Comparison of ENCODE assay signal across 20 cellular contexts in the genomic region with DNA sequence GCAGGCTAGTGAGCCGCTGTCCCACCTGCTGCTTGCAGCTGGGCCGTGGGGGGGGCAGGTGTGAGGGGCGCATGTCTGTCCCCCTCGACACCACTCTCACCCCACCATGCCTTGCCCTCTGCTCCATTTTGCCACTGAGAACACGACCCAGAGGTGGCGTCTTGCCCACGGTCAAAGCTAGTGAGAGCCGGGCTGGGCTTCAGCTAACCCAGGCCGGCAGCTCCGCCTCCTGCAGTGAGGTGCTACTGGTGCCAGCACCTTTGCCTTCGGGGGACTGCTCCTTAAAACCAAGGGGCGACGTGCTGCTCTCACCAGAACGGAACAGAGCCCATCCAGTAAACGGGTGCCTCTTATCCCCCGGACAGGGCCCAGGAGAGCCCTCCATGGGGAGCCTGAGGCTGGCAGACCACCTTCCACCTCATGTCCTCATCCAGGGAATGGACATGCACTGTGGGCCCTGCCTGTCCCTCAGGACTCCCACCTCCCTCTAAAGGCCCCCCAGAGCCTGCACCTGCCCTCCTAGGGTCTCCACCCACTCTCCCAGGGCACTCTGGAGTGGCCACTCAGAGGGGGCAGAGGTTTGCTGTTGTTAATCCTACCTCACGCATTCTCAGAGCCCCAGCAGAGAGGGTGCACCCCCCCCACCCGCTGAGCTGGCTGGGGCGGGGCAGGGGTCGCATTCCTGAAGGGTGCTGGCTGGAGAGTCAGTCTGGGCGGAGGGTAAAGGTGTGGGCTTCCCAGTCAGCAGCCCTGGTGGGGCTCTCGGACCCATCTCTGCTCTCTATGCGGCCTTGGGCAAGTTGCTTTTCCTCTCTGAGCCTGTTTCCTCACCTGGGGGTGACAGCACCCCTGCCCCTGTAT. TPM values are rescaled to one million over a fixed set of nuclear protein-coding genes. Genes with fewer than 3 reads are reported as not detected.
DNase-seq lines count a peak whose midpoint lies in the region; ATAC-seq and TF ChIP-seq lines count a peak whose summit lies in the region.
"Had no signal": no experiment of that assay in that cellular context is flagged by ENCODE, and none has a peak within 500 bp of the region (broad histone marks: within the 10 kb centered on the region; RNA-seq: fewer than 3 reads in every experiment).

No MANE protein-coding gene starts in this region.

- no peaks in the 10 kb centered on the region for H3K36me3 Mint-ChIP-seq in type B pancreatic cell
- H3K36me3 Mint-ChIP-seq: CD4-positive, alpha-beta memory T cell; IgD-negative memory B cell had no signal

- H3K9me3 ChIP-seq in left ventricle myocardium inferior (replicated peaks): no peaks in the 10 kb centered on the region
- H3K9me3 ChIP-seq: BLaER1 had no signal

- H3K4me3 ChIP-seq in left ventricle myocardium inferior: no peak overlapping the region
- H3K4me3 ChIP-seq: BLaER1, GM12878, GM23248 had no signal

- TF ChIP-seq CTCF in left ventricle myocardium inferior (IDR thresholded peaks at IDR 0.05; ENCODE audit: borderline replicate concordance) (no peak), type B pancreatic cell (conservative IDR thresholded peaks at IDR 0.05) (no peak)

- intact Hi-C loops in Right ventricle myocardium superior (cut with DNase I) (no loop called here), left ventricle myocardium inferior (cut with micrococcal nuclease) (no loop called here)

- peaks cover 56% of the 10 kb centered on the region for H3K27me3 ChIP-seq in left ventricle myocardium inferior (ENCODE audit: low read depth)
- H3K27me3 ChIP-seq: BLaER1 had no signal

- H3K9me3 Mint-ChIP-seq in type B pancreatic cell: no peaks in the 10 kb centered on the region
- H3K9me3 Mint-ChIP-seq: IgD-negative memory B cell had no signal

- H3K4me1 Mint-ChIP-seq in type B pancreatic cell (ENCODE audit: unreplicated experiment): peaks cover 14% of the 10 kb centered on the region

- peak; percentile 14 for ATAC-seq in Right ventricle myocardium superior (ENCODE audit: poor library complexity)
- ATAC-seq: GM12878 had no signal

- DNase-seq in Right ventricle myocardium superior (no peak), left ventricle myocardium inferior (no peak), islet precursor cell (peak; percentile 73), type B pancreatic cell (ENCODE audit: extremely low spot score, unreplicated experiment) (no peak), NCI-H2227 (lab: John Stamatoyannopoulos, UW; ENCODE audit: unreplicated experiment) (no peak)
- DNase-seq in stimulated activated CD8-positive, alpha-beta memory T cell treated with anti-CD3 and anti-CD28 coated beads, Interleukin-4, amount 100 ng/mL, for 48 hours: no peak
- DNase-seq: CD4-positive, alpha-beta memory T cell; DND-41; GM23248; HCEC 1CT; NCI-H1105 treated with DMSO at 0.1 percent for 48 hours; NCI-H2029 treated with DMSO at 0.1 percent for 48 hours; NCI-H345; NCI-H524 treated with DMSO at 0.1 percent for 48 hours; SHP77 had no signal

- H3K27me3 Mint-ChIP-seq in type B pancreatic cell: no peaks in the 10 kb centered on the region

- H3K36me3 ChIP-seq in left ventricle myocardium inferior: no peaks in the 10 kb centered on the region
- H3K36me3 ChIP-seq: BLaER1 had no signal

- H3K27ac ChIP-seq in left ventricle myocardium inferior (replicated peaks): no peak overlapping the region
- H3K27ac ChIP-seq: 22Rv1, BLaER1, GM23248 had no signal

- no peaks in the 10 kb centered on the region for H3K4me1 ChIP-seq in left ventricle myocardium inferior

- peak overlapping the region; percentile 39 for H3K27ac Mint-ChIP-seq in type B pancreatic cell
- H3K27ac Mint-ChIP-seq: CD4-positive, alpha-beta memory T cell; IgD-negative memory B cell had no signal

- peak overlapping the region; percentile 57 for H3K4me3 Mint-ChIP-seq in type B pancreatic cell
- H3K4me3 Mint-ChIP-seq: CD4-positive, alpha-beta memory T cell; IgD-negative memory B cell had no signal

RNA-seq across cellular contexts. Expression of a gene that starts 2.9 kb away (rescaled TPM):
- total RNA-seq in Right ventricle myocardium superior: not detected
- not detected for total RNA-seq in left ventricle myocardium inferior
- 7.3 and 17.9 TPM in 2 replicates for total RNA-seq in type B pancreatic cell (ENCODE audit: low replicate concordance)
- total RNA-seq: CD4-positive, alpha-beta memory T cell; GM12878; GM23248; OCI-LY7 had no signal

RNA-seq across cellular contexts. Expression of a gene that starts 17.4 kb away (rescaled TPM):
- total RNA-seq in Right ventricle myocardium superior (15.0 TPM), left ventricle myocardium inferior (12.0 TPM), type B pancreatic cell (ENCODE audit: low replicate concordance) (11.7 and 18.4 TPM in 2 replicates)

RNA-seq across cellular contexts. Expression of a gene that starts 37.6 kb away (rescaled TPM):
- 732 TPM for total RNA-seq in Right ventricle myocardium superior
- 661 TPM for total RNA-seq in left ventricle myocardium inferior
- total RNA-seq in type B pancreatic cell (ENCODE audit: low replicate concordance): 1,432 and 1,737 TPM in 2 replicates

RNA-seq across cellular contexts. Expression of a gene that starts 51.3 kb away (rescaled TPM):
- total RNA-seq in Right ventricle myocardium superior (1.7 TPM), left ventricle myocardium inferior (0.69 TPM), type B pancreatic cell (ENCODE audit: low replicate concordance) (10.8 and 12.8 TPM in 2 replicates)
- total RNA-seq: CD4-positive, alpha-beta memory T cell; GM12878; GM23248; OCI-LY7 had no signal

RNA-seq across cellular contexts. Expression of a gene that starts 57.4 kb away (rescaled TPM):
- 79.6 TPM for total RNA-seq in Right ventricle myocardium superior
- 70.9 TPM for total RNA-seq in left ventricle myocardium inferior
- 246 and 611 TPM in 2 replicates for total RNA-seq in type B pancreatic cell (ENCODE audit: low replicate concordance)
